16 cellular contexts compared by ENCODE assay signal in the genomic region with DNA sequence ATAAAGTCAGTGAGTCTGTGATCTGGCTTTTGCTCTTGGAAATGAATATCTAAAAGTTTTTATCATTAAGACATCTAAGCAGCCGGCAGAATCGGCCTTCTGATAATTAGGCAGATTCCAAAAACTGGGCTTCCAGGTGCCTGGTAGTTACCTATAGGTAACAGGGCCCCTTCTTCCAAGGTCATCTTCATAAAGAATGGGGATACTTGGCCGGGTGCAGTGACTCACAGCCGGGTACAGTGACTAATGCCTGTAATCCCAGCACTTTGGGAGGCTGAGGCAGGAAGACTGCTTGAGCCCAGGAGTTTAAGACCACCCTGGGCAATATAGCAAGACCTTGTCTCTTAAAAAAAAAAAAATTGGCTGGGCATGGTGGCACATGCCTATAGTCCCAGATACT. TPM values are rescaled to one million over a fixed set of nuclear protein-coding genes. Genes with fewer than 3 reads are reported as not detected.
DNase-seq lines count a peak whose midpoint lies in the region; ATAC-seq, FAIRE-seq and TF ChIP-seq lines count a peak whose summit lies in the region.
"Had no signal": no experiment of that assay in that cellular context is flagged by ENCODE, and none has a peak within 500 bp of the region (broad histone marks: within the 10 kb centered on the region; RNA-seq: fewer than 3 reads in every experiment).

No MANE protein-coding gene starts in this region.

- no peak overlapping the region for H3K4me3 ChIP-seq in GM23338
- no peak overlapping the region for H3K4me3 ChIP-seq in RWPE2 (ENCODE audit: severe bottlenecking)
- H3K4me3 ChIP-seq in epithelial cell of esophagus (ENCODE audit: low read length) = no peak overlapping the region
- H3K4me3 ChIP-seq: BLaER1 treated with 17β-estradiol and CSF1 and Interleukin-3, amounts not matched to agents 10 nM and 100 nM; GM12878 had no signal

- H3K4me1 Mint-ChIP-seq in GM23338 = no peaks in the 10 kb centered on the region
- H3K4me1 Mint-ChIP-seq: CD4-positive, CD25-positive, alpha-beta regulatory T cell; H9 had no signal

- 0 out of 2 replicates have a peak overlapping the region, but pooled peaks have one; percentile 66 for H2AFZ ChIP-seq in GM23338

- no peak for TF ChIP-seq CTCF in GM23338 (conservative IDR thresholded peaks at IDR 0.05; ENCODE audit: low read depth in 2 of 2)
- no peak for TF ChIP-seq CTCF in RWPE2 (IDR thresholded peaks at IDR 0.05; ENCODE audit: poor library complexity, severe bottlenecking)
- TF ChIP-seq CTCF in epithelial cell of esophagus (IDR thresholded peaks at IDR 0.05; ENCODE audit: insufficient read depth, low read depth, low read length, missing control alignments) = no peak

- H3K36me3 Mint-ChIP-seq in GM23338 (ENCODE audit: low read depth) = no peaks in the 10 kb centered on the region
- H3K36me3 Mint-ChIP-seq: CD4-positive, CD25-positive, alpha-beta regulatory T cell had no signal

- H3K27ac ChIP-seq in GM23338 (ENCODE audit: low read depth) (no peak overlapping the region), RWPE2 (ENCODE audit: poor library complexity, severe bottlenecking) (no peak overlapping the region)
- H3K27ac ChIP-seq: BLaER1 treated with 17β-estradiol and CSF1 and Interleukin-3, amounts not matched to agents 10 nM and 100 nM had no signal

- H3K4me1 ChIP-seq in GM23338 (ENCODE audit: insufficient read depth) (no peaks in the 10 kb centered on the region), RWPE2 (ENCODE audit: insufficient read depth, poor library complexity, severe bottlenecking) (peaks cover 5% of the 10 kb centered on the region)

- no peaks in the 10 kb centered on the region for H3K27me3 Mint-ChIP-seq in GM23338 (ENCODE audit: insufficient read depth, low read depth, poor library complexity)
- H3K27me3 Mint-ChIP-seq: CD4-positive, CD25-positive, alpha-beta regulatory T cell had no signal

- no peak for FAIRE-seq in GM12892 (lab: Jason Lieb, UNC)
- FAIRE-seq: GM12878 had no signal

- no peaks in the 10 kb centered on the region for H3K27me3 ChIP-seq in GM23338 (ENCODE audit: insufficient read depth)
- H3K27me3 ChIP-seq in RWPE2 (ENCODE audit: insufficient read depth, poor library complexity, severe bottlenecking) = no peaks in the 10 kb centered on the region
- H3K27me3 ChIP-seq: BLaER1 treated with 17β-estradiol and CSF1 and Interleukin-3, amounts not matched to agents 10 nM and 100 nM had no signal

- no peaks in the 10 kb centered on the region for H4K20me1 ChIP-seq in GM23338 (replicated peaks; ENCODE audit: insufficient read depth)
- H4K20me1 ChIP-seq: BLaER1 treated with 17β-estradiol and CSF1 and Interleukin-3, amounts not matched to agents 10 nM and 100 nM had no signal

- H3K9me3 ChIP-seq in RWPE2 (ENCODE audit: severe bottlenecking) = no peaks in the 10 kb centered on the region
- H3K9me3 ChIP-seq: BLaER1 treated with 17β-estradiol and CSF1 and Interleukin-3, amounts not matched to agents 10 nM and 100 nM had no signal

- no peaks in the 10 kb centered on the region for H3K9me2 ChIP-seq in GM23338 (ENCODE audit: insufficient read depth)

- no peaks in the 10 kb centered on the region for H3K36me3 ChIP-seq in GM23338 (ENCODE audit: insufficient read depth)
- H3K36me3 ChIP-seq in RWPE2 (ENCODE audit: low read depth) = no peaks in the 10 kb centered on the region
- H3K36me3 ChIP-seq: BLaER1 treated with 17β-estradiol and CSF1 and Interleukin-3, amounts not matched to agents 10 nM and 100 nM had no signal

- ATAC-seq in GM23338 (no peak), RWPE2 (ENCODE audit: low read depth) (peak; percentile 73), HG02571 (IDR thresholded peaks at IDR 0.05; ENCODE audit: unreplicated experiment) (no peak), HG02885 (IDR thresholded peaks at IDR 0.05; ENCODE audit: poor library complexity, unreplicated experiment) (no peak)
- ATAC-seq: GM12878 had no signal

- DNase-seq in EL (peak; percentile 24), GM23338 (ENCODE audit: low spot score) (no peak), RWPE2 (ENCODE audit: low spot score) (peak; percentile 61), epithelial cell of esophagus (ENCODE audit: low read depth) (peak; percentile 42), GM12892 (ENCODE audit: insufficient read length) (no peak)
- DNase-seq: ACHN; CD4-positive, CD25-positive, alpha-beta regulatory T cell; DMS53; GOT3; H9; HFFc6; IMR-90 had no signal

- no peak for TF ChIP-seq POLR2A in GM12892 (IDR thresholded peaks at IDR 0.05; ENCODE audit: low read depth, low read length)

- H3K27ac Mint-ChIP-seq in GM23338 = no peak overlapping the region
- H3K27ac Mint-ChIP-seq: CD4-positive, CD25-positive, alpha-beta regulatory T cell; H9; HFFc6 had no signal

- no peak overlapping the region for H3K4me2 ChIP-seq in GM23338
- H3K4me2 ChIP-seq: BLaER1 treated with 17β-estradiol and CSF1 and Interleukin-3, amounts not matched to agents 10 nM and 100 nM had no signal

- no peak overlapping the region for H3K4me3 Mint-ChIP-seq in GM23338
- H3K4me3 Mint-ChIP-seq: CD4-positive, CD25-positive, alpha-beta regulatory T cell; H9; HFFc6 had no signal

- H3K79me2 ChIP-seq in GM23338 (replicated peaks; ENCODE audit: insufficient read depth) = no peaks in the 10 kb centered on the region

- no peaks in the 10 kb centered on the region for H3K9me3 Mint-ChIP-seq in GM23338
- H3K9me3 Mint-ChIP-seq: CD4-positive, CD25-positive, alpha-beta regulatory T cell; H9; HFFc6 had no signal

- no peaks in the 10 kb centered on the region for H3F3A ChIP-seq in GM23338 (replicated peaks; ENCODE audit: low read depth)

TF ChIP-seq in GM23338, 12 proteins besides CTCF, POLR2A, EP300 and RAD21 (continues in another document):
- no peak for TF ChIP-seq STAT1 (IDR thresholded peaks at IDR 0.05; ENCODE audit: unreplicated experiment)
- TF ChIP-seq, protein P1, sequence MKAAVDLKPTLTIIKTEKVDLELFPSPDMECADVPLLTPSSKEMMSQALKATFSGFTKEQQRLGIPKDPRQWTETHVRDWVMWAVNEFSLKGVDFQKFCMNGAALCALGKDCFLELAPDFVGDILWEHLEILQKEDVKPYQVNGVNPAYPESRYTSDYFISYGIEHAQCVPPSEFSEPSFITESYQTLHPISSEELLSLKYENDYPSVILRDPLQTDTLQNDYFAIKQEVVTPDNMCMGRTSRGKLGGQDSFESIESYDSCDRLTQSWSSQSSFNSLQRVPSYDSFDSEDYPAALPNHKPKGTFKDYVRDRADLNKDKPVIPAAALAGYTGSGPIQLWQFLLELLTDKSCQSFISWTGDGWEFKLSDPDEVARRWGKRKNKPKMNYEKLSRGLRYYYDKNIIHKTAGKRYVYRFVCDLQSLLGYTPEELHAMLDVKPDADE (IDR thresholded peaks at IDR 0.05) = no peak
- TF ChIP-seq, protein P2, sequence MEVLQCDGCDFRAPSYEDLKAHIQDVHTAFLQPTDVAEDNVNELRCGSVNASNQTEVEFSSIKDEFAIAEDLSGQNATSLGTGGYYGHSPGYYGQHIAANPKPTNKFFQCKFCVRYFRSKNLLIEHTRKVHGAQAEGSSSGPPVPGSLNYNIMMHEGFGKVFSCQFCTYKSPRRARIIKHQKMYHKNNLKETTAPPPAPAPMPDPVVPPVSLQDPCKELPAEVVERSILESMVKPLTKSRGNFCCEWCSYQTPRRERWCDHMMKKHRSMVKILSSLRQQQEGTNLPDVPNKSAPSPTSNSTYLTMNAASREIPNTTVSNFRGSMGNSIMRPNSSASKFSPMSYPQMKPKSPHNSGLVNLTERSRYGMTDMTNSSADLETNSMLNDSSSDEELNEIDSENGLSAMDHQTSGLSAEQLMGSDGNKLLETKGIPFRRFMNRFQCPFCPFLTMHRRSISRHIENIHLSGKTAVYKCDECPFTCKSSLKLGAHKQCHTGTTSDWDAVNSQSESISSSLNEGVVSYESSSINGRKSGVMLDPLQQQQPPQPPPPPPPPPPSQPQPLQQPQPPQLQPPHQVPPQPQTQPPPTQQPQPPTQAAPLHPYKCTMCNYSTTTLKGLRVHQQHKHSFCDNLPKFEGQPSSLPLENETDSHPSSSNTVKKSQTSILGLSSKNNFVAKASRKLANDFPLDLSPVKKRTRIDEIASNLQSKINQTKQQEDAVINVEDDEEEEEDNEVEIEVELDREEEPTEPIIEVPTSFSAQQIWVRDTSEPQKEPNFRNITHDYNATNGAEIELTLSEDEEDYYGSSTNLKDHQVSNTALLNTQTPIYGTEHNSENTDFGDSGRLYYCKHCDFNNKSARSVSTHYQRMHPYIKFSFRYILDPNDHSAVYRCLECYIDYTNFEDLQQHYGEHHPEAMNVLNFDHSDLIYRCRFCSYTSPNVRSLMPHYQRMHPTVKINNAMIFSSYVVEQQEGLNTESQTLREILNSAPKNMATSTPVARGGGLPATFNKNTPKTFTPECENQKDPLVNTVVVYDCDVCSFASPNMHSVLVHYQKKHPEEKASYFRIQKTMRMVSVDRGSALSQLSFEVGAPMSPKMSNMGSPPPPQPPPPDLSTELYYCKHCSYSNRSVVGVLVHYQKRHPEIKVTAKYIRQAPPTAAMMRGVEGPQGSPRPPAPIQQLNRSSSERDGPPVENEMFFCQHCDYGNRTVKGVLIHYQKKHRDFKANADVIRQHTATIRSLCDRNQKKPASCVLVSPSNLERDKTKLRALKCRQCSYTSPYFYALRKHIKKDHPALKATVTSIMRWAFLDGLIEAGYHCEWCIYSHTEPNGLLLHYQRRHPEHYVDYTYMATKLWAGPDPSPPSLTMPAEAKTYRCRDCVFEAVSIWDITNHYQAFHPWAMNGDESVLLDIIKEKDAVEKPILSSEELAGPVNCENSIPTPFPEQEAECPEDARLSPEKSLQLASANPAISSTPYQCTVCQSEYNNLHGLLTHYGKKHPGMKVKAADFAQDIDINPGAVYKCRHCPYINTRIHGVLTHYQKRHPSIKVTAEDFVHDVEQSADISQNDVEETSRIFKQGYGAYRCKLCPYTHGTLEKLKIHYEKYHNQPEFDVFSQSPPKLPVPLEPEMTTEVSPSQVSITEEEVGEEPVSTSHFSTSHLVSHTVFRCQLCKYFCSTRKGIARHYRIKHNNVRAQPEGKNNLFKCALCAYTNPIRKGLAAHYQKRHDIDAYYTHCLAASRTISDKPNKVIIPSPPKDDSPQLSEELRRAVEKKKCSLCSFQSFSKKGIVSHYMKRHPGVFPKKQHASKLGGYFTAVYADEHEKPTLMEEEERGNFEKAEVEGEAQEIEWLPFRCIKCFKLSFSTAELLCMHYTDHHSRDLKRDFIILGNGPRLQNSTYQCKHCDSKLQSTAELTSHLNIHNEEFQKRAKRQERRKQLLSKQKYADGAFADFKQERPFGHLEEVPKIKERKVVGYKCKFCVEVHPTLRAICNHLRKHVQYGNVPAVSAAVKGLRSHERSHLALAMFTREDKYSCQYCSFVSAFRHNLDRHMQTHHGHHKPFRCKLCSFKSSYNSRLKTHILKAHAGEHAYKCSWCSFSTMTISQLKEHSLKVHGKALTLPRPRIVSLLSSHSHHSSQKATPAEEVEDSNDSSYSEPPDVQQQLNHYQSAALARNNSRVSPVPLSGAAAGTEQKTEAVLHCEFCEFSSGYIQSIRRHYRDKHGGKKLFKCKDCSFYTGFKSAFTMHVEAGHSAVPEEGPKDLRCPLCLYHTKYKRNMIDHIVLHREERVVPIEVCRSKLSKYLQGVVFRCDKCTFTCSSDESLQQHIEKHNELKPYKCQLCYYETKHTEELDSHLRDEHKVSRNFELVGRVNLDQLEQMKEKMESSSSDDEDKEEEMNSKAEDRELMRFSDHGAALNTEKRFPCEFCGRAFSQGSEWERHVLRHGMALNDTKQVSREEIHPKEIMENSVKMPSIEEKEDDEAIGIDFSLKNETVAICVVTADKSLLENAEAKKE (CRISPR knock-in tag; IDR thresholded peaks at IDR 0.05) = no peak

RNA-seq across cellular contexts. Expression of a gene that starts 12.9 kb away (rescaled TPM):
- 8.5 and 12.6 TPM in 2 replicates for total RNA-seq in GM23338 (2014; rRNA removed; shearing (Covaris generic))
- polyA plus RNA-seq in GM23338 (2016; fragmentation: Nextera tagmentation; extraction: Ambion mirVana) = 4.6 and 6.4 TPM in 2 replicates
- 9.4 TPM for polyA plus RNA-seq in GM12892 (2012; ENCODE audit: missing spikeins)

Comparison
In these comparisons a context has a peak if more than half of its experiments do, and no peak if none do; other contexts are left out.
1. DNase-seq: peak in EL (single experiment), RWPE2 (single experiment) and epithelial cell of esophagus (single experiment); none in GM23338 (single experiment) and GM12892 (single experiment).